ENCODE assay signal across 12 cellular contexts in genomic region chr18:8882632-8883408, GRCh38.
A peak's percentile ranks its signal among the peaks of the same experiment; 100 is the strongest.
DNase-seq lines count a peak whose midpoint lies in the region; ATAC-seq and TF ChIP-seq lines count a peak whose summit lies in the region.
"Had no signal": no experiment of that assay in that cellular context is flagged by ENCODE, and none has a peak within 500 bp of the region (broad histone marks: within the 10 kb centered on the region; RNA-seq: fewer than 3 reads in every experiment).

No MANE protein-coding gene starts in this region.

- intact Hi-C loops in activated CD4-positive, alpha-beta T cell treated with anti-CD3 and anti-CD28 coated beads, Interleukin-2, amount 10 ng/mL, durations not matched to agents 24 days and 14 days (cut with micrococcal nuclease): no loop called here
- intact Hi-C loops in left cardiac atrium (cut with DNase I): no loop called here

- H3K36me3 Mint-ChIP-seq in activated CD4-positive, alpha-beta T cell treated with anti-CD3 and anti-CD28 coated beads, Interleukin-2, amount 10 ng/mL, durations not matched to agents 24 days and 14 days (ENCODE audit: low read depth): peaks cover 2% of the 10 kb centered on the region
- H3K36me3 Mint-ChIP-seq in chondrocyte (ENCODE audit: low read depth): peaks cover 8% of the 10 kb centered on the region
- H3K36me3 Mint-ChIP-seq in progenitor cell of endocrine pancreas (ENCODE audit: insufficient read depth): peaks cover 6% of the 10 kb centered on the region

- peak; percentile 23 for DNase-seq in activated CD4-positive, alpha-beta T cell treated with anti-CD3 and anti-CD28 coated beads for 48 hours
- no peak for DNase-seq in activated CD4-positive, alpha-beta T cell treated with anti-CD3 and anti-CD28 coated beads, Interleukin-2, amount 10 ng/mL, durations not matched to agents 24 days and 14 days
- DNase-seq in NAMALWA (ENCODE audit: low spot score): peak; percentile 66
- DNase-seq in chondrocyte (ENCODE audit: low spot score): no peak
- DNase-seq in progenitor cell of endocrine pancreas (ENCODE audit: low spot score, unreplicated experiment): no peak
- no peak for DNase-seq in coronary artery (ENCODE audit: low spot score)
- DNase-seq in left cardiac atrium: no peak
- DNase-seq: amniotic stem cell, naive B cell, NCI-H345 had no signal

- TF ChIP-seq CTCF in chondrocyte (IDR thresholded peaks at IDR 0.05): peak; percentile 64
- peak; percentile 23 for TF ChIP-seq CTCF in progenitor cell of endocrine pancreas (IDR thresholded peaks at IDR 0.05; ENCODE audit: unreplicated experiment)
- no peak for TF ChIP-seq CTCF in coronary artery (IDR thresholded peaks at IDR 0.05)

- no peak overlapping the region for H3K4me3 ChIP-seq in coronary artery
- H3K4me3 ChIP-seq: skin epidermis had no signal

- H3K9me3 Mint-ChIP-seq in activated CD4-positive, alpha-beta T cell treated with anti-CD3 and anti-CD28 coated beads, Interleukin-2, amount 10 ng/mL, durations not matched to agents 24 days and 14 days: peaks cover 14% of the 10 kb centered on the region
- peaks cover 26% of the 10 kb centered on the region for H3K9me3 Mint-ChIP-seq in chondrocyte (ENCODE audit: low read depth)
- H3K9me3 Mint-ChIP-seq in progenitor cell of endocrine pancreas (ENCODE audit: low read depth): peaks cover 17% of the 10 kb centered on the region

- H3K27me3 Mint-ChIP-seq in activated CD4-positive, alpha-beta T cell treated with anti-CD3 and anti-CD28 coated beads, Interleukin-2, amount 10 ng/mL, durations not matched to agents 24 days and 14 days: no peaks in the 10 kb centered on the region
- H3K27me3 Mint-ChIP-seq in chondrocyte (ENCODE audit: low read depth) (no peaks in the 10 kb centered on the region), progenitor cell of endocrine pancreas (no peaks in the 10 kb centered on the region)

- H3K4me3 Mint-ChIP-seq in activated CD4-positive, alpha-beta T cell treated with anti-CD3 and anti-CD28 coated beads, Interleukin-2, amount 10 ng/mL, durations not matched to agents 24 days and 14 days: no peak overlapping the region
- H3K4me3 Mint-ChIP-seq in chondrocyte (ENCODE audit: unreplicated experiment): no peak overlapping the region
- H3K4me3 Mint-ChIP-seq in progenitor cell of endocrine pancreas (ENCODE audit: low read depth): no peak overlapping the region
- H3K4me3 Mint-ChIP-seq: naive B cell had no signal

- H3K4me1 Mint-ChIP-seq in activated CD4-positive, alpha-beta T cell treated with anti-CD3 and anti-CD28 coated beads, Interleukin-2, amount 10 ng/mL, durations not matched to agents 24 days and 14 days: no peaks in the 10 kb centered on the region
- no peaks in the 10 kb centered on the region for H3K4me1 Mint-ChIP-seq in chondrocyte (ENCODE audit: low read depth)
- H3K4me1 Mint-ChIP-seq in progenitor cell of endocrine pancreas (ENCODE audit: low read depth): no peaks in the 10 kb centered on the region
- H3K4me1 Mint-ChIP-seq: naive B cell had no signal

- H3K27ac Mint-ChIP-seq in activated CD4-positive, alpha-beta T cell treated with anti-CD3 and anti-CD28 coated beads, Interleukin-2, amount 10 ng/mL, durations not matched to agents 24 days and 14 days: no peak overlapping the region
- H3K27ac Mint-ChIP-seq in chondrocyte (ENCODE audit: unreplicated experiment) (no peak overlapping the region), progenitor cell of endocrine pancreas (no peak overlapping the region)

- H3K27ac ChIP-seq in coronary artery: no peak overlapping the region
- H3K27ac ChIP-seq: skin epidermis had no signal

- ATAC-seq in left cardiac atrium: no peak
- no peak for ATAC-seq in HG02870 (IDR thresholded peaks at IDR 0.05; ENCODE audit: unreplicated experiment)

Comparison
In these comparisons a context has a peak if more than half of its experiments do, and no peak if none do; other contexts are left out.
1. DNase-seq: peak in activated CD4-positive, alpha-beta T cell treated with anti-CD3 and anti-CD28 coated beads for 48 hours (single experiment) and NAMALWA (single experiment); none in activated CD4-positive, alpha-beta T cell treated with anti-CD3 and anti-CD28 coated beads, Interleukin-2, amount 10 ng/mL, durations not matched to agents 24 days and 14 days (single experiment), chondrocyte (single experiment), progenitor cell of endocrine pancreas (single experiment), coronary artery (single experiment) and left cardiac atrium (single experiment).